20 cellular contexts compared by ENCODE assay signal in the genomic region with DNA sequence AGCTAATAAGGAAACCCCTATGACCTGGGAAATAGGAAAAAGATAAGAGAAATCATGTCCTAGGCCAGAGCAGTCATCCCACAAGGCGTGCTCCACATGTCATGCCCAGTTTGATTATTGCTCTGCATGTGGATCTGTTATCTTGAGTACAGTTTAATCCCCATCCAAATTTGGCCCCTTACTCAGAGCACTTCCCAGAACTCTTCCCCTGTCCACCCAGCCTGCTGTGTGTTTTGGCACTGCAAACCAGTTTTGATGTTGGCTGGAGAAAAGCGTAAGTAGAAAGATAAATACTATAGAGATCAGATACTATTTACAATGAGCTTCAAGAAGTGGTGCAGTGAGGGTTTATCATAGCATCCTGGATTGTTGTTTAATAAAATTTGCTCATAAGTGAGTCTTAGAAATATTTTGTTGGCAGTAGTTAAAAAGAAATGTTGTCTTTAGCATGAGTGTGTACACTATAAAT.
"Had no signal": no experiment of that assay in that cellular context is flagged by ENCODE, and none has a peak within 500 bp of the region (broad histone marks: within the 10 kb centered on the region; RNA-seq: fewer than 3 reads in every experiment).

No MANE protein-coding gene starts in this region.

- H3K4me1 Mint-ChIP-seq: activated CD4-positive, alpha-beta T cell treated with anti-CD3 and anti-CD28 coated beads, Interleukin-2, amount 10 ng/mL, durations not matched to agents 7 days and 5 days; activated naive CD8-positive, alpha-beta T cell treated with anti-CD3 and anti-CD28 coated beads for 36 hours had no signal

- H3K36me3 ChIP-seq: brain microvascular endothelial cell, gastrocnemius medialis, transverse colon had no signal

- H3K27ac ChIP-seq: brain microvascular endothelial cell, epithelial cell of prostate, gastrocnemius medialis, transverse colon had no signal

- H3K27ac Mint-ChIP-seq: activated CD4-positive, alpha-beta T cell treated with anti-CD3 and anti-CD28 coated beads, Interleukin-2, amount 10 ng/mL, durations not matched to agents 7 days and 5 days; activated naive CD8-positive, alpha-beta T cell treated with anti-CD3 and anti-CD28 coated beads for 36 hours; natural killer cell treated with Interleukin-12 subunit alpha and Interleukin-12 subunit beta and Interleukin-15 and Interleukin-18, amount 100 ng/mL, for 72 hours had no signal

- DNase-seq: activated CD4-positive, alpha-beta T cell treated with anti-CD3 and anti-CD28 coated beads, Interleukin-2, amount 10 ng/mL, durations not matched to agents 7 days and 5 days; activated CD8-positive, alpha-beta memory T cell treated with anti-CD3 and anti-CD28 coated beads for 24 hours; activated gamma-delta T cell treated with Interleukin-2 at 50 U/mL for 16 hours; activated naive CD8-positive, alpha-beta T cell treated with anti-CD3 and anti-CD28 coated beads for 36 hours; amygdala; brain microvascular endothelial cell; cortex of kidney; effector memory CD4-positive, alpha-beta T cell; gastrocnemius medialis; left colon; mesenchymal stem cell; nucleus accumbens; posterior cingulate gyrus; small intestine; stimulated activated CD4-positive, alpha-beta T cell treated with anti-CD3 and anti-CD28 coated beads, Interleukin-4, amount 100 ng/mL, for 4 hours; stimulated activated CD8-positive, alpha-beta memory T cell treated with anti-CD3 and anti-CD28 coated beads, Interleukin-4, amount 100 ng/mL, for 48 hours; stimulated activated naive CD4-positive, alpha-beta T cell treated with Interleukin-2 at 50 U/mL for 16 hours; transverse colon had no signal

- H3K4me3 Mint-ChIP-seq: activated CD4-positive, alpha-beta T cell treated with anti-CD3 and anti-CD28 coated beads, Interleukin-2, amount 10 ng/mL, durations not matched to agents 7 days and 5 days; activated naive CD8-positive, alpha-beta T cell treated with anti-CD3 and anti-CD28 coated beads for 36 hours; natural killer cell treated with Interleukin-12 subunit alpha and Interleukin-12 subunit beta and Interleukin-15 and Interleukin-18, amount 100 ng/mL, for 72 hours had no signal

- ATAC-seq: gastrocnemius medialis; left colon; natural killer cell treated with Interleukin-12 subunit alpha and Interleukin-12 subunit beta and Interleukin-15 and Interleukin-18, amount 100 ng/mL, for 72 hours had no signal

- H3K4me3 ChIP-seq: gastrocnemius medialis, transverse colon had no signal

- H3K36me3 Mint-ChIP-seq: activated naive CD8-positive, alpha-beta T cell treated with anti-CD3 and anti-CD28 coated beads for 36 hours; natural killer cell treated with Interleukin-12 subunit alpha and Interleukin-12 subunit beta and Interleukin-15 and Interleukin-18, amount 100 ng/mL, for 72 hours had no signal

- H3K9me3 Mint-ChIP-seq: activated CD4-positive, alpha-beta T cell treated with anti-CD3 and anti-CD28 coated beads, Interleukin-2, amount 10 ng/mL, durations not matched to agents 7 days and 5 days; activated naive CD8-positive, alpha-beta T cell treated with anti-CD3 and anti-CD28 coated beads for 36 hours; natural killer cell treated with Interleukin-12 subunit alpha and Interleukin-12 subunit beta and Interleukin-15 and Interleukin-18, amount 100 ng/mL, for 72 hours had no signal

- H3K27me3 ChIP-seq: brain microvascular endothelial cell, gastrocnemius medialis, transverse colon had no signal

- H3K4me1 ChIP-seq: transverse colon had no signal

- H3K9me3 ChIP-seq: gastrocnemius medialis, transverse colon had no signal
